ENCODE assay signal across 18 cellular contexts in genomic region chr13:113843864-113844556, GRCh38. TPM values are rescaled to one million over a fixed set of nuclear protein-coding genes. Genes with fewer than 3 reads are reported as not detected.
DNase-seq lines count a peak whose midpoint lies in the region; ATAC-seq and TF ChIP-seq lines count a peak whose summit lies in the region.
"Had no signal": no experiment of that assay in that cellular context is flagged by ENCODE, and none has a peak within 500 bp of the region (broad histone marks: within the 10 kb centered on the region; RNA-seq: fewer than 3 reads in every experiment).

No MANE protein-coding gene starts in this region.

- 74 to 85% methylated on average over 26 of the region's 26 CpGs for WGBS in sigmoid colon, 2 donors

- TF ChIP-seq CTCF in HFF-Myc (IDR thresholded peaks at IDR 0.05; ENCODE audit: low read depth, low read length, missing control alignments) = peak; percentile 5
- TF ChIP-seq CTCF in chondrocyte (IDR thresholded peaks at IDR 0.05) = no peak
- no peak for TF ChIP-seq CTCF in mucosa of descending colon (IDR thresholded peaks at IDR 0.05)
- TF ChIP-seq CTCF in sigmoid colon (IDR thresholded peaks at IDR 0.05) = no peak

- TF ChIP-seq EP300 in sigmoid colon (IDR thresholded peaks at IDR 0.05) = no peak

- H3K4me1 ChIP-seq in BLaER1 (peaks cover 79% of the 10 kb centered on the region), mucosa of descending colon (ENCODE audit: low read depth) (peaks cover 23% of the 10 kb centered on the region), sigmoid colon (peaks cover 0 to 31% (median 21%) of the 10 kb centered on the region in 4 donors)

- no peaks in the 10 kb centered on the region for H3K27me3 Mint-ChIP-seq in chondrocyte (ENCODE audit: low read depth)
- H3K27me3 Mint-ChIP-seq: memory B cell had no signal

- H3K9me3 ChIP-seq in BLaER1 (0 out of 2 replicates have a peak, but pooled peaks cover 3% of the 10 kb centered on the region), mucosa of descending colon (no peaks in the 10 kb centered on the region), sigmoid colon (no peaks in the 10 kb centered on the region)
- H3K9me3 ChIP-seq: neutrophil had no signal

- H3K4me3 ChIP-seq in BLaER1 = peak overlapping the region; percentile 24; the same call in 1 of the 2 replicates
- no peak overlapping the region for H3K4me3 ChIP-seq in HFF-Myc (replicated peaks; ENCODE audit: low read depth, low read length)
- no peak overlapping the region for H3K4me3 ChIP-seq in mucosa of descending colon
- no peak overlapping the region for H3K4me3 ChIP-seq in sigmoid colon
- H3K4me3 ChIP-seq: coronary artery had no signal

- no peak for TF ChIP-seq POLR2A in sigmoid colon (IDR thresholded peaks at IDR 0.05)

- H3K36me3 Mint-ChIP-seq in chondrocyte (ENCODE audit: low read depth) = peaks cover 8% of the 10 kb centered on the region
- H3K36me3 Mint-ChIP-seq: memory B cell had no signal

- H4K20me1 ChIP-seq in BLaER1 = peaks cover 96% of the 10 kb centered on the region

- H3K4me2 ChIP-seq in BLaER1 = peak overlapping the region; percentile 90

- H3K36me3 ChIP-seq in BLaER1 (no peaks in the 10 kb centered on the region; the same call in 1 of the 2 replicates), mucosa of descending colon (ENCODE audit: low read depth) (no peaks in the 10 kb centered on the region), sigmoid colon (peaks cover 0 to 21% (median 8%) of the 10 kb centered on the region in 4 donors)
- H3K36me3 ChIP-seq: neutrophil had no signal

- ATAC-seq in mucosa of descending colon (no peak), GM19351 (IDR thresholded peaks at IDR 0.05; ENCODE audit: unreplicated experiment) (no peak)

- DNase-seq in HFF-Myc (ENCODE audit: extremely low read depth, low read depth) (no peak), chondrocyte (ENCODE audit: low spot score) (peak; percentile 68), mucosa of descending colon (peak in 2 of 3 donors; percentile 15 to 41), sigmoid colon (no peak), NCI-H146 treated with DMSO at 0.1 percent for 48 hours (lab: John Stamatoyannopoulos, UW; ENCODE audit: unreplicated experiment) (no peak)
- DNase-seq in activated T-cell treated with anti-CD3 and anti-CD28 coated beads, Interleukin-2, amount 50 U/mL, for 1 hour = no peak
- DNase-seq: activated CD4-positive, alpha-beta T cell treated with anti-CD3 and anti-CD28 coated beads for 48 hours; activated T-cell treated with anti-CD3 and anti-CD28 coated beads for 4 hours; AML-193; NCI-H1048; NCI-H82; stimulated activated naive CD4-positive, alpha-beta T cell treated with Interleukin-2 at 50 U/mL for 16 hours had no signal

- H3K27me3 ChIP-seq in BLaER1 (peaks cover 17% of the 10 kb centered on the region), sigmoid colon (no peaks in the 10 kb centered on the region)

- no peaks in the 10 kb centered on the region for H3K9me3 Mint-ChIP-seq in chondrocyte (ENCODE audit: low read depth)
- H3K9me3 Mint-ChIP-seq: memory B cell had no signal

- peaks cover 12% of the 10 kb centered on the region for H3K4me1 Mint-ChIP-seq in chondrocyte (ENCODE audit: low read depth)

- H3K4me3 Mint-ChIP-seq in chondrocyte (ENCODE audit: unreplicated experiment) = no peak overlapping the region
- H3K4me3 Mint-ChIP-seq: memory B cell; T-helper 2 cell treated with Interferon-gamma antibody and Interleukin-4, amounts not matched to agents 5 μg/mL and 100 μg/mL, for 36 hours had no signal

- peak overlapping the region; percentile 49 for H3K27ac ChIP-seq in BLaER1
- H3K27ac ChIP-seq in sigmoid colon = peak overlapping the region in 1 of 4 donors; percentile 6
- H3K27ac ChIP-seq: coronary artery, neutrophil had no signal

- H3K27ac Mint-ChIP-seq in chondrocyte (ENCODE audit: unreplicated experiment) = no peak overlapping the region
- H3K27ac Mint-ChIP-seq: memory B cell; T-helper 2 cell treated with Interferon-gamma antibody and Interleukin-4, amounts not matched to agents 5 μg/mL and 100 μg/mL, for 36 hours had no signal

- intact Hi-C loops in mucosa of descending colon (cut with DNase I, micrococcal nuclease) (no loop called here), sigmoid colon (cut with DNase I) (no loop called here)

- H3K9ac ChIP-seq in BLaER1 = no peak overlapping the region

RNA-seq across cellular contexts. Expression of gene GAS6, which starts 19.9 kb away (rescaled TPM):
- 83.7 to 113 TPM (median 111 TPM) in 3 replicates for total RNA-seq in chondrocyte
- total RNA-seq in mucosa of descending colon = 100 to 1,000 TPM; 101 to 168 (median 113) TPM
- 100 to 1,000 TPM in 1 of 4 donors, 10 to 100 TPM in 3; 34.4 to 105 (median 70.4) TPM for total RNA-seq in sigmoid colon
- 100 to 1,000 TPM in 1 of 3 donors, 10 to 100 TPM in 2; 27.0 to 101 (median 28.2) TPM for polyA plus RNA-seq in sigmoid colon

Comparison
In these comparisons a context has a peak if more than half of its experiments do, and no peak if none do; other contexts are left out.
1. DNase-seq: peak in chondrocyte (single experiment) and mucosa of descending colon (2 of 3); none in HFF-Myc (single experiment), sigmoid colon (single experiment), activated T-cell treated with anti-CD3 and anti-CD28 coated beads, Interleukin-2, amount 50 U/mL, for 1 hour (single experiment) and NCI-H146 treated with DMSO at 0.1 percent for 48 hours (single experiment).